In the genomic region with DNA sequence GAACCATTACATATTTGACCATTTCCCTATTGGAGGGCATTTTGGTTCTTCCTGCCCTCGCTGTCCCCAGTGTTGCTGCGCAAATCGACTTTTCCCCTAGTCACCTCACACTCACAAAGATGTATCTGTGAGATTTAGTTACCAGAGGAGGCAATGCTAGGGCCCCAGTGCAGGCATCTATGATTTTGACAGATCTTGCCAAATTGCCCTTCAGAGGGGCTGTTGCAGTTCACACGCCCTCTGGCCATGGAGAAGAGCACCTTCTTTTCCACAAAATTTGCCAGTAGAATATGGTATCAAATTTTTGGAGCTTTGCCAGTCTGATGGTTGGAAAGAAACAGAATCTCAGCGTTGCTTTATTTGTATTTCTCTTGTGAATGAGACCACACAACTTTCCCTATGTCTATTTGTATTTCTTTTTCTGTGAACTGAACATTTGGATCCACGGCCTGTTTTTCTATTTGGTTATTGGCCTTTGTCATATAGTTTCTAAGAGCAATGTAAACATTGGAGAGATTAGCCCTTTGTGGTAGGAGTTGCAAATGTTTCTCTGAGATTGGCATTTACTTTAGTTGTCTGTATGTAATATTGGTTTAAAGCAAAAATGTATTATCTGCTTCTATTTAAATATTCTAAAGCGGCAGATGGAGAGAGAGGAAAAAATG, we compare ENCODE assay signal across 1 cellular context.
TF ChIP-seq lines count a peak whose summit lies in the region.

No MANE protein-coding gene starts in this region.

TF ChIP-seq in HepG2, 621 proteins besides CTCF, POLR2A, EP300 and RAD21 (continued from another document and continues in another):
- 0 out of 2 replicates have a peak, but pooled peaks have one; percentile 31 for TF ChIP-seq ZNF331 (CRISPR knock-in tag; IDR thresholded peaks at IDR 0.05)
- 0 out of 2 replicates have a peak, but pooled peaks have one; percentile 24 for TF ChIP-seq HMG20B (CRISPR knock-in tag; conservative IDR thresholded peaks at IDR 0.05)
- TF ChIP-seq SALL1 (CRISPR knock-in tag; IDR thresholded peaks at IDR 0.05) = no peak
- no peak for TF ChIP-seq NR3C1 (CRISPR knock-in tag; IDR thresholded peaks at IDR 0.05)
- TF ChIP-seq IRF2 (CRISPR knock-in tag; IDR thresholded peaks at IDR 0.05) = no peak
- no peak for TF ChIP-seq THAP9 (CRISPR knock-in tag; IDR thresholded peaks at IDR 0.05; ENCODE audit: borderline replicate concordance)
- peak; percentile 37; the same call in 1 of the 2 replicates for TF ChIP-seq HDAC1 (CRISPR knock-in tag; IDR thresholded peaks at IDR 0.05)
- TF ChIP-seq DPF2 (CRISPR knock-in tag; IDR thresholded peaks at IDR 0.05; ENCODE audit: borderline replicate concordance, low read depth) = no peak; the same call in 1 of the 2 replicates
- TF ChIP-seq ZBTB33 (CRISPR knock-in tag; IDR thresholded peaks at IDR 0.05) = no peak
- no peak for TF ChIP-seq ZNF570 (CRISPR knock-in tag; IDR thresholded peaks at IDR 0.05; ENCODE audit: borderline replicate concordance)
- no peak for TF ChIP-seq ZFP62 (CRISPR knock-in tag; IDR thresholded peaks at IDR 0.05)
- TF ChIP-seq ZMYM2 (CRISPR knock-in tag; IDR thresholded peaks at IDR 0.05) = no peak
- peak; percentile 71 for TF ChIP-seq CREM (IDR thresholded peaks at IDR 0.05)
- no peak for TF ChIP-seq CREM (CRISPR knock-in tag; IDR thresholded peaks at IDR 0.05)
- no peak for TF ChIP-seq JARID2 (CRISPR knock-in tag; IDR thresholded peaks at IDR 0.05; ENCODE audit: insufficient replicate concordance)
- TF ChIP-seq AGO2 (optimal IDR thresholded peaks at IDR 0.05; ENCODE audit: low read depth, low read length) = no peak
- TF ChIP-seq, protein P1, sequence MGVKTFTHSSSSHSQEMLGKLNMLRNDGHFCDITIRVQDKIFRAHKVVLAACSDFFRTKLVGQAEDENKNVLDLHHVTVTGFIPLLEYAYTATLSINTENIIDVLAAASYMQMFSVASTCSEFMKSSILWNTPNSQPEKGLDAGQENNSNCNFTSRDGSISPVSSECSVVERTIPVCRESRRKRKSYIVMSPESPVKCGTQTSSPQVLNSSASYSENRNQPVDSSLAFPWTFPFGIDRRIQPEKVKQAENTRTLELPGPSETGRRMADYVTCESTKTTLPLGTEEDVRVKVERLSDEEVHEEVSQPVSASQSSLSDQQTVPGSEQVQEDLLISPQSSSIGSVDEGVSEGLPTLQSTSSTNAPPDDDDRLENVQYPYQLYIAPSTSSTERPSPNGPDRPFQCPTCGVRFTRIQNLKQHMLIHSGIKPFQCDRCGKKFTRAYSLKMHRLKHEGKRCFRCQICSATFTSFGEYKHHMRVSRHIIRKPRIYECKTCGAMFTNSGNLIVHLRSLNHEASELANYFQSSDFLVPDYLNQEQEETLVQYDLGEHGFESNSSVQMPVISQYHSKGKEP (CRISPR knock-in tag; IDR thresholded peaks at IDR 0.05) = no peak
- no peak for TF ChIP-seq ZSCAN9 (CRISPR knock-in tag; IDR thresholded peaks at IDR 0.05; ENCODE audit: borderline replicate concordance)
- no peak for TF ChIP-seq CCAR2 (optimal IDR thresholded peaks at IDR 0.05; ENCODE audit: low read depth, low read length)
- TF ChIP-seq ZNF512 (CRISPR knock-in tag; IDR thresholded peaks at IDR 0.05) = no peak
- TF ChIP-seq ZNF501 (CRISPR knock-in tag; IDR thresholded peaks at IDR 0.05) = no peak
- TF ChIP-seq PAX8 (CRISPR knock-in tag; IDR thresholded peaks at IDR 0.05; ENCODE audit: borderline replicate concordance) = no peak
- TF ChIP-seq ZNF552 (CRISPR knock-in tag; IDR thresholded peaks at IDR 0.05; ENCODE audit: borderline replicate concordance) = no peak
- no peak for TF ChIP-seq JUN (CRISPR knock-in tag; IDR thresholded peaks at IDR 0.05)
- no peak for TF ChIP-seq ZNF260 (CRISPR knock-in tag; IDR thresholded peaks at IDR 0.05; ENCODE audit: borderline replicate concordance, low read depth)
- TF ChIP-seq, protein P2, sequence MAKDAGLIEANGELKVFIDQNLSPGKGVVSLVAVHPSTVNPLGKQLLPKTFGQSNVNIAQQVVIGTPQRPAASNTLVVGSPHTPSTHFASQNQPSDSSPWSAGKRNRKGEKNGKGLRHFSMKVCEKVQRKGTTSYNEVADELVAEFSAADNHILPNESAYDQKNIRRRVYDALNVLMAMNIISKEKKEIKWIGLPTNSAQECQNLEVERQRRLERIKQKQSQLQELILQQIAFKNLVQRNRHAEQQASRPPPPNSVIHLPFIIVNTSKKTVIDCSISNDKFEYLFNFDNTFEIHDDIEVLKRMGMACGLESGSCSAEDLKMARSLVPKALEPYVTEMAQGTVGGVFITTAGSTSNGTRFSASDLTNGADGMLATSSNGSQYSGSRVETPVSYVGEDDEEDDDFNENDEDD (CRISPR knock-in tag; IDR thresholded peaks at IDR 0.05; ENCODE audit: borderline replicate concordance) = no peak
- no peak for TF ChIP-seq ZNF773 (CRISPR knock-in tag; IDR thresholded peaks at IDR 0.05; ENCODE audit: borderline replicate concordance)
- TF ChIP-seq ZNF670 (CRISPR knock-in tag; IDR thresholded peaks at IDR 0.05; ENCODE audit: borderline replicate concordance) = no peak
- TF ChIP-seq, protein P3, sequence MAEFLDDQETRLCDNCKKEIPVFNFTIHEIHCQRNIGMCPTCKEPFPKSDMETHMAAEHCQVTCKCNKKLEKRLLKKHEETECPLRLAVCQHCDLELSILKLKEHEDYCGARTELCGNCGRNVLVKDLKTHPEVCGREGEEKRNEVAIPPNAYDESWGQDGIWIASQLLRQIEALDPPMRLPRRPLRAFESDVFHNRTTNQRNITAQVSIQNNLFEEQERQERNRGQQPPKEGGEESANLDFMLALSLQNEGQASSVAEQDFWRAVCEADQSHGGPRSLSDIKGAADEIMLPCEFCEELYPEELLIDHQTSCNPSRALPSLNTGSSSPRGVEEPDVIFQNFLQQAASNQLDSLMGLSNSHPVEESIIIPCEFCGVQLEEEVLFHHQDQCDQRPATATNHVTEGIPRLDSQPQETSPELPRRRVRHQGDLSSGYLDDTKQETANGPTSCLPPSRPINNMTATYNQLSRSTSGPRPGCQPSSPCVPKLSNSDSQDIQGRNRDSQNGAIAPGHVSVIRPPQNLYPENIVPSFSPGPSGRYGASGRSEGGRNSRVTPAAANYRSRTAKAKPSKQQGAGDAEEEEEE (CRISPR knock-in tag; IDR thresholded peaks at IDR 0.05; ENCODE audit: borderline replicate concordance) = no peak
- TF ChIP-seq RBFOX2 (IDR thresholded peaks at IDR 0.05; ENCODE audit: low read depth, low read length) = no peak
- TF ChIP-seq ZNF17 (CRISPR knock-in tag; IDR thresholded peaks at IDR 0.05) = no peak
- TF ChIP-seq, protein P4, sequence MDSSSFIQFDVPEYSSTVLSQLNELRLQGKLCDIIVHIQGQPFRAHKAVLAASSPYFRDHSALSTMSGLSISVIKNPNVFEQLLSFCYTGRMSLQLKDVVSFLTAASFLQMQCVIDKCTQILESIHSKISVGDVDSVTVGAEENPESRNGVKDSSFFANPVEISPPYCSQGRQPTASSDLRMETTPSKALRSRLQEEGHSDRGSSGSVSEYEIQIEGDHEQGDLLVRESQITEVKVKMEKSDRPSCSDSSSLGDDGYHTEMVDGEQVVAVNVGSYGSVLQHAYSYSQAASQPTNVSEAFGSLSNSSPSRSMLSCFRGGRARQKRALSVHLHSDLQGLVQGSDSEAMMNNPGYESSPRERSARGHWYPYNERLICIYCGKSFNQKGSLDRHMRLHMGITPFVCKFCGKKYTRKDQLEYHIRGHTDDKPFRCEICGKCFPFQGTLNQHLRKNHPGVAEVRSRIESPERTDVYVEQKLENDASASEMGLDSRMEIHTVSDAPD (CRISPR knock-in tag; IDR thresholded peaks at IDR 0.05) = no peak
- TF ChIP-seq MAF1 (CRISPR knock-in tag; IDR thresholded peaks at IDR 0.05; ENCODE audit: borderline replicate concordance) = no peak
- peak; percentile 91 for TF ChIP-seq ARID3A (IDR thresholded peaks at IDR 0.05; ENCODE audit: low read depth, low read length)
- no peak for TF ChIP-seq ZNF841 (CRISPR knock-in tag; IDR thresholded peaks at IDR 0.05; ENCODE audit: borderline replicate concordance)
- TF ChIP-seq AHR (CRISPR knock-in tag; IDR thresholded peaks at IDR 0.05) = no peak
- TF ChIP-seq ZNF451 (CRISPR knock-in tag; IDR thresholded peaks at IDR 0.05) = no peak
- TF ChIP-seq ATF1 (CRISPR knock-in tag; IDR thresholded peaks at IDR 0.05) = peak; percentile 35; the same call in 1 of the 2 replicates
- TF ChIP-seq FOXP1 (IDR thresholded peaks at IDR 0.05) = 0 out of 2 replicates have a peak, but pooled peaks have one; percentile 18
- peak; percentile 90 for TF ChIP-seq FOXP1 (CRISPR knock-in tag; IDR thresholded peaks at IDR 0.05)
- no peak for TF ChIP-seq HCFC1 (IDR thresholded peaks at IDR 0.05; ENCODE audit: low read depth, low read length)
- TF ChIP-seq MTF1 (CRISPR knock-in tag; IDR thresholded peaks at IDR 0.05) = no peak
- TF ChIP-seq SRY (CRISPR knock-in tag; IDR thresholded peaks at IDR 0.05) = no peak
- peak; percentile 53; the same call in 1 of the 2 replicates for TF ChIP-seq ZKSCAN8 (CRISPR knock-in tag; IDR thresholded peaks at IDR 0.05; ENCODE audit: borderline replicate concordance)
- TF ChIP-seq THAP8 (CRISPR knock-in tag; IDR thresholded peaks at IDR 0.05; ENCODE audit: borderline replicate concordance) = no peak
- TF ChIP-seq, protein P5, sequence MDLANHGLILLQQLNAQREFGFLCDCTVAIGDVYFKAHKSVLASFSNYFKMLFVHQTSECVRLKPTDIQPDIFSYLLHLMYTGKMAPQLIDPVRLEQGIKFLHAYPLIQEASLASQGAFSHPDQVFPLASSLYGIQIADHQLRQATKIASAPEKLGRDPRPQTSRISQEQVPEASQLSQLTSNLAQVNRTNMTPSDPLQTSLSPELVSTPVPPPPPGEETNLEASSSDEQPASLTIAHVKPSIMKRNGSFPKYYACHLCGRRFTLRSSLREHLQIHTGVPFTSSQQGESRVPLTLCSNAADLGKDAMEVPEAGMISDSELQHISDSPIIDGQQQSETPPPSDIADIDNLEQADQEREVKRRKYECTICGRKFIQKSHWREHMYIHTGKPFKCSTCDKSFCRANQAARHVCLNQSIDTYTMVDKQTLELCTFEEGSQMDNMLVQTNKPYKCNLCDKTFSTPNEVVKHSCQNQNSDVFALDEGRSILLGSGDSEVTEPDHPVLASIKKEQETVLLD (CRISPR knock-in tag; IDR thresholded peaks at IDR 0.05; ENCODE audit: low read depth) = no peak
